22 cellular contexts compared by ENCODE assay signal in the genomic region with DNA sequence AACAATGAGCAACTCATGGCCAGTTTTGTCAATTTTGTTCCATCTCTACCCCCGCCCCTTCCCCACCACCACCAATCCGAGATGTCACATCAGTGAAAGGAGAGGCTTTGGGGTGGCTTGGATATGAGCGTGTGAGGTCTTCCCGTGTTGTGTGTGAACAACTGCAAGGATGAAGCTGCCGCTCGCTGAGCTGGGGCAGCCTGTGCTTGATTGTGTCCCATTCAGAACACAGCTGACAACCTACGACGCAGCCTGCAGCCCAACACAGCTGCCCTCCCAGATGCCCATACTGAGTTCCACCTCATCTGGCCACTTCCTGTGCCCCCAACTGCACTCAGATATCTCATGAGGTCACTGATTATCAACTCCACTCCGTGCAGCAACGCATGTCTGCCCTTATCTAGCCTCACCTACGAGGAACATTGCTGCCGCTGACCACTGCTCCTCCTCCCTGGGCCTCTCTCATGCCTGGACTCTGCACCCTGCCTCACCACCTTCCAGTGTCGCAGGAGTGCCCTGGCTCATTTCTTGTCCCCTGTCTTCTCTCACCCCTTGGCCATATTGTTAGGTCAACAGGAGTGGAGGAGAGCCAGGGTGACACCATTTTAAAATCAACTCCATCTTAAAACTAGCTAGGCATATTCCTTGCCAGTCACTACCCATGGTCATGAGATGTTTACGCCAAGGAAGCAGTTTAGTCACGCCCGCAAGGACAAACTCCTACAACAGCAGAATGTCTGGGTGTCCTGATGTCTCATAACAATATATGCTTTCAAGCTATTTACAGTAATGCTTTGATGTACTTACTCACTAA. TPM values are rescaled to one million over a fixed set of nuclear protein-coding genes. Genes with fewer than 3 reads are reported as not detected.
DNase-seq lines count a peak whose midpoint lies in the region; ATAC-seq and TF ChIP-seq lines count a peak whose summit lies in the region.
"Had no signal": no experiment of that assay in that cellular context is flagged by ENCODE, and none has a peak within 500 bp of the region (broad histone marks: within the 10 kb centered on the region; RNA-seq: fewer than 3 reads in every experiment).

No MANE protein-coding gene starts in this region.

- no peak for TF ChIP-seq POLR2A in NB4 (IDR thresholded peaks at IDR 0.05; ENCODE audit: extremely low read depth, insufficient read length)

- H3K9me3 Mint-ChIP-seq in GM23338, result no peaks in the 10 kb centered on the region; the same call in 2 of the 3 replicates
- H3K9me3 Mint-ChIP-seq in activated T-helper 1 cell treated with anti-CD3 and anti-CD28 coated beads, Interleukin-12 subunit alpha, Interleukin-12 subunit beta, Interleukin-2, Interleukin-4 antibody, amounts not matched to agents 30 ng/mL and 10 ng/mL and 1 ng/mL, durations not matched to agents 14 hours and 24 hours and 36 hours, result peaks cover 5% of the 10 kb centered on the region
- peaks cover 0 to 3% (median 0%) of the 10 kb centered on the region in 11 donors for H3K9me3 Mint-ChIP-seq in naive thymus-derived CD4-positive, alpha-beta T cell
- no peaks in the 10 kb centered on the region for H3K9me3 Mint-ChIP-seq in mesothelial cell of epicardium
- H3K9me3 Mint-ChIP-seq: CD4-positive, alpha-beta T cell had no signal

- no peaks in the 10 kb centered on the region for H3K27me3 ChIP-seq in GM23338 (ENCODE audit: insufficient read depth)
- H3K27me3 ChIP-seq in naive thymus-derived CD4-positive, alpha-beta T cell (ENCODE audit: control insufficient read depth in 2 of 2, insufficient read depth in 2 of 2, low read length in 2 of 2), result no peaks in the 10 kb centered on the region

- H3K4me3 Mint-ChIP-seq in GM23338 (no peak overlapping the region), T-helper 17 cell (no peak overlapping the region), mesothelial cell of epicardium (no peak overlapping the region)
- H3K4me3 Mint-ChIP-seq in activated T-helper 1 cell treated with anti-CD3 and anti-CD28 coated beads, Interleukin-12 subunit alpha, Interleukin-12 subunit beta, Interleukin-2, Interleukin-4 antibody, amounts not matched to agents 30 ng/mL and 10 ng/mL and 1 ng/mL, durations not matched to agents 14 hours and 24 hours and 36 hours, result no peak overlapping the region
- no peak overlapping the region for H3K4me3 Mint-ChIP-seq in naive thymus-derived CD4-positive, alpha-beta T cell
- H3K4me3 Mint-ChIP-seq: CD4-positive, alpha-beta T cell had no signal

- H3K4me1 Mint-ChIP-seq in GM23338, result peaks cover 17% of the 10 kb centered on the region
- H3K4me1 Mint-ChIP-seq in activated T-helper 1 cell treated with anti-CD3 and anti-CD28 coated beads, Interleukin-12 subunit alpha, Interleukin-12 subunit beta, Interleukin-2, Interleukin-4 antibody, amounts not matched to agents 30 ng/mL and 10 ng/mL and 1 ng/mL, durations not matched to agents 14 hours and 24 hours and 36 hours (ENCODE audit: low read depth), result peaks cover 51% of the 10 kb centered on the region
- H3K4me1 Mint-ChIP-seq in naive thymus-derived CD4-positive, alpha-beta T cell, result peaks cover 0 to 45% (median 0%) of the 10 kb centered on the region in 7 donors
- peaks cover 11% of the 10 kb centered on the region for H3K4me1 Mint-ChIP-seq in T-helper 17 cell
- H3K4me1 Mint-ChIP-seq in mesothelial cell of epicardium, result peaks cover 16% of the 10 kb centered on the region

- H3K9me2 ChIP-seq in GM23338 (ENCODE audit: insufficient read depth), result peaks cover 2% of the 10 kb centered on the region; the same call in 1 of the 2 replicates

- H3K27ac ChIP-seq in GM23338 (ENCODE audit: low read depth), result no peak overlapping the region
- no peak overlapping the region for H3K27ac ChIP-seq in naive thymus-derived CD4-positive, alpha-beta T cell (ENCODE audit: low read depth, low read length)
- H3K27ac ChIP-seq: A549, PC-9, RWPE1 had no signal

- POLR2A ChIA-PET in naive thymus-derived CD4-positive, alpha-beta T cell (lab: Charles Lee), result no interaction called here

- peaks cover 20% of the 10 kb centered on the region for H3K27me3 Mint-ChIP-seq in GM23338 (ENCODE audit: insufficient read depth, low read depth, poor library complexity)
- H3K27me3 Mint-ChIP-seq in activated T-helper 1 cell treated with anti-CD3 and anti-CD28 coated beads, Interleukin-12 subunit alpha, Interleukin-12 subunit beta, Interleukin-2, Interleukin-4 antibody, amounts not matched to agents 30 ng/mL and 10 ng/mL and 1 ng/mL, durations not matched to agents 14 hours and 24 hours and 36 hours (ENCODE audit: insufficient read depth), result no peaks in the 10 kb centered on the region
- peaks cover 0 to 9% (median 0%) of the 10 kb centered on the region in 5 donors for H3K27me3 Mint-ChIP-seq in naive thymus-derived CD4-positive, alpha-beta T cell
- peaks cover 8% of the 10 kb centered on the region for H3K27me3 Mint-ChIP-seq in T-helper 17 cell
- H3K27me3 Mint-ChIP-seq in mesothelial cell of epicardium (ENCODE audit: low read depth), result peaks cover 2% of the 10 kb centered on the region
- H3K27me3 Mint-ChIP-seq: CD4-positive, alpha-beta T cell had no signal

- CTCF ChIA-PET in naive thymus-derived CD4-positive, alpha-beta T cell (lab: Charles Lee), result no interaction called here

- H3F3A ChIP-seq in GM23338 (replicated peaks; ENCODE audit: low read depth), result no peaks in the 10 kb centered on the region

- ATAC-seq in GM23338 (no peak), GM19328 (IDR thresholded peaks at IDR 0.05; ENCODE audit: unreplicated experiment) (no peak), T-helper 17 cell (no peak)
- peak; percentile 65 for ATAC-seq in naive thymus-derived CD4-positive, alpha-beta T cell
- ATAC-seq: A549 had no signal

- TF ChIP-seq CTCF in GM23338 (conservative IDR thresholded peaks at IDR 0.05; ENCODE audit: low read depth in 2 of 2) (no peak), NB4 (IDR thresholded peaks at IDR 0.05; ENCODE audit: low read depth, low read length) (no peak), mesothelial cell of epicardium (IDR thresholded peaks at IDR 0.05; ENCODE audit: unreplicated experiment) (no peak)

- no peaks in the 10 kb centered on the region for H3K36me3 ChIP-seq in GM23338 (ENCODE audit: insufficient read depth)
- no peaks in the 10 kb centered on the region for H3K36me3 ChIP-seq in naive thymus-derived CD4-positive, alpha-beta T cell (ENCODE audit: control insufficient read depth in 2 of 3, insufficient read depth in 3 of 3, low read length in 3 of 3)

- no peak overlapping the region for H3K4me2 ChIP-seq in GM23338
- H3K4me2 ChIP-seq: A549, PC-9 had no signal

- H3K4me1 ChIP-seq in GM23338 (ENCODE audit: insufficient read depth), result no peaks in the 10 kb centered on the region
- H3K4me1 ChIP-seq in naive thymus-derived CD4-positive, alpha-beta T cell (ENCODE audit: control insufficient read depth in 2 of 2, insufficient read depth in 2 of 2, low read length in 2 of 2), result peaks cover 0 to 28% of the 10 kb centered on the region in 2 donors
- H3K4me1 ChIP-seq: A549 had no signal

- H3K36me3 Mint-ChIP-seq in GM23338 (ENCODE audit: low read depth) (no peaks in the 10 kb centered on the region; the same call in 2 of the 3 replicates), T-helper 17 cell (ENCODE audit: low read depth) (peaks cover 2% of the 10 kb centered on the region), mesothelial cell of epicardium (no peaks in the 10 kb centered on the region)
- peaks cover 6% of the 10 kb centered on the region for H3K36me3 Mint-ChIP-seq in activated T-helper 1 cell treated with anti-CD3 and anti-CD28 coated beads, Interleukin-12 subunit alpha, Interleukin-12 subunit beta, Interleukin-2, Interleukin-4 antibody, amounts not matched to agents 30 ng/mL and 10 ng/mL and 1 ng/mL, durations not matched to agents 14 hours and 24 hours and 36 hours (ENCODE audit: low read depth)
- H3K36me3 Mint-ChIP-seq in naive thymus-derived CD4-positive, alpha-beta T cell, result no peaks in the 10 kb centered on the region

- H3K4me3 ChIP-seq in GM23338, result no peak overlapping the region
- H3K4me3 ChIP-seq in NB4 (ENCODE audit: low read depth, low read length), result no peak overlapping the region
- H3K4me3 ChIP-seq in naive thymus-derived CD4-positive, alpha-beta T cell (ENCODE audit: low read length), result no peak overlapping the region
- H3K4me3 ChIP-seq: A549, PC-9 had no signal

- intact Hi-C loops in activated T-helper 1 cell treated with anti-CD3 and anti-CD28 coated beads, Interleukin-12 subunit alpha, Interleukin-12 subunit beta, Interleukin-2, Interleukin-4 antibody, amounts not matched to agents 30 ng/mL and 10 ng/mL and 1 ng/mL, durations not matched to agents 14 hours and 24 hours and 36 hours (cut with micrococcal nuclease), result no loop called here
- intact Hi-C loops in naive thymus-derived CD4-positive, alpha-beta T cell (cut with micrococcal nuclease), result no loop called here

- H3K79me2 ChIP-seq in GM23338 (replicated peaks; ENCODE audit: insufficient read depth), result no peaks in the 10 kb centered on the region

- DNase-seq in GM23338 (ENCODE audit: low spot score), result no peak
- DNase-seq in NB4 (ENCODE audit: low read depth), result peak; percentile 7
- no peak for DNase-seq in activated T-helper 1 cell treated with anti-CD3 and anti-CD28 coated beads, Interleukin-12 subunit alpha, Interleukin-12 subunit beta, Interleukin-2, Interleukin-4 antibody, amounts not matched to agents 30 ng/mL and 10 ng/mL and 1 ng/mL, durations not matched to agents 14 hours and 24 hours and 36 hours (ENCODE audit: low spot score)
- no peak for DNase-seq in naive thymus-derived CD4-positive, alpha-beta T cell
- no peak for DNase-seq in T-helper 17 cell
- no peak for DNase-seq in mesothelial cell of epicardium (ENCODE audit: low spot score in 2 of 2, unreplicated experiment in 2 of 2)
- no peak for DNase-seq in anterior cingulate cortex (lab: John Stamatoyannopoulos, UW)
- DNase-seq: CD4-positive, alpha-beta T cell; DMS153; GF-D8; KG1; NCI-H1436; NCI-H2029; NCI-H345; NCI-H524 treated with DMSO at 0.1 percent for 48 hours; PC-9 had no signal

- H3K27ac Mint-ChIP-seq in GM23338, result no peak overlapping the region
- peak overlapping the region; percentile 46 for H3K27ac Mint-ChIP-seq in activated T-helper 1 cell treated with anti-CD3 and anti-CD28 coated beads, Interleukin-12 subunit alpha, Interleukin-12 subunit beta, Interleukin-2, Interleukin-4 antibody, amounts not matched to agents 30 ng/mL and 10 ng/mL and 1 ng/mL, durations not matched to agents 14 hours and 24 hours and 36 hours
- H3K27ac Mint-ChIP-seq in naive thymus-derived CD4-positive, alpha-beta T cell, result peak overlapping the region in 1 of 9 donors; percentile 5
- no peak overlapping the region for H3K27ac Mint-ChIP-seq in T-helper 17 cell
- H3K27ac Mint-ChIP-seq in mesothelial cell of epicardium, result no peak overlapping the region
- H3K27ac Mint-ChIP-seq: CD4-positive, alpha-beta T cell had no signal

- 0 out of 2 replicates have a peak overlapping the region, but pooled peaks have one; percentile 14 for H2AFZ ChIP-seq in GM23338
- H2AFZ ChIP-seq: PC-9 had no signal

- no peaks in the 10 kb centered on the region for H4K20me1 ChIP-seq in GM23338 (replicated peaks; ENCODE audit: insufficient read depth)

- no peaks in the 10 kb centered on the region for H3K9me3 ChIP-seq in naive thymus-derived CD4-positive, alpha-beta T cell (ENCODE audit: control insufficient read depth in 2 of 3, low read length in 3 of 3)
- H3K9me3 ChIP-seq in T-helper 17 cell (ENCODE audit: control insufficient read depth, low read length, poor library complexity, severe bottlenecking), result no peaks in the 10 kb centered on the region
- H3K9me3 ChIP-seq: A549 had no signal

RNA-seq across cellular contexts. Expression of gene IL4, which starts 7.3 kb away (rescaled TPM):
- total RNA-seq in GM23338 (2014; rRNA removed; shearing (Covaris generic)), result not detected in 2 replicates
- polyA plus RNA-seq in GM23338 (2016; fragmentation: Nextera tagmentation; extraction: Ambion mirVana), result not detected in 2 replicates
- total RNA-seq in activated T-helper 1 cell treated with anti-CD3 and anti-CD28 coated beads, Interleukin-12 subunit alpha, Interleukin-12 subunit beta, Interleukin-2, Interleukin-4 antibody, amounts not matched to agents 30 ng/mL and 10 ng/mL and 1 ng/mL, durations not matched to agents 14 hours and 24 hours and 36 hours, result 56.9 and 57.1 TPM in 2 replicates
- 1 to 10 TPM in 3 of 5 experiments, not detected in 2; 1.1 to 6.0 (median 4.5) TPM for total RNA-seq in naive thymus-derived CD4-positive, alpha-beta T cell
- not detected for polyA plus RNA-seq in naive thymus-derived CD4-positive, alpha-beta T cell
- not detected for total RNA-seq in T-helper 17 cell
- total RNA-seq in mesothelial cell of epicardium, result not detected in 3 replicates
- total RNA-seq: CD4-positive, alpha-beta T cell; H1; M059J; PC-9 had no signal
- polyA plus RNA-seq: A549, BJ, H1 had no signal

RNA-seq across cellular contexts. Expression of gene IL13, which starts 8.5 kb away (rescaled TPM):
- total RNA-seq in GM23338 (2014; rRNA removed; shearing (Covaris generic)), result not detected in 2 replicates
- not detected in 2 replicates for polyA plus RNA-seq in GM23338 (2016; fragmentation: Nextera tagmentation; extraction: Ambion mirVana)
- total RNA-seq in activated T-helper 1 cell treated with anti-CD3 and anti-CD28 coated beads, Interleukin-12 subunit alpha, Interleukin-12 subunit beta, Interleukin-2, Interleukin-4 antibody, amounts not matched to agents 30 ng/mL and 10 ng/mL and 1 ng/mL, durations not matched to agents 14 hours and 24 hours and 36 hours, result 294 and 308 TPM in 2 replicates
- 10 to 100 TPM in 1 of 5 experiments, under 1 TPM in 2, not detected in 2; 0.50 to 71.3 (median 0.51) TPM for total RNA-seq in naive thymus-derived CD4-positive, alpha-beta T cell
- polyA plus RNA-seq in naive thymus-derived CD4-positive, alpha-beta T cell, result not detected
- total RNA-seq in T-helper 17 cell, result under 1 TPM in 1 of 2 donors, not detected in 1; 0.20 TPM
- total RNA-seq in mesothelial cell of epicardium, result 0.33 to 0.78 TPM (median 0.50 TPM) in 3 replicates
- total RNA-seq: H1, M059J, PC-9 had no signal
- polyA plus RNA-seq: BJ, H1 had no signal
